In the genomic region with DNA sequence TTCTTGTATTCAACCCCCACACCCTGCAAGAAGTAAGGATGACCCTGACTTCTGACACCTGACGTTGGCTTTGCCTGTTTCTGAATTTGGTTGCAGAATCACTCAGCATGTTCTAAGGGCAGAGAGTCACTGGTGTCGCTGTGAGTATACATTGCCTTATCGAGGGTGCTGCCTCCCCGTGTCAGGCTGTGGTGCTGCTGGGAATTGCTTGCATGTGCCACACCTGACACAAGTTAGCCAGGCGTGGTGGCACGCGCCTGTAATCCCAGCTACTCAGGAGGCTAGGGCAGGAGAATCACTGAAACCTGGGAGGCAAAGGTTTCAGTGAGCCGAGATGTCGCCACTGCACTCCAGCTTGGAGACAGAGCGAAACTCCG, we compare ENCODE assay signal across 8 cellular contexts. TPM values are rescaled to one million over a fixed set of nuclear protein-coding genes. Genes with fewer than 3 reads are reported as not detected.
DNase-seq lines count a peak whose midpoint lies in the region; ATAC-seq and TF ChIP-seq lines count a peak whose summit lies in the region.

No MANE protein-coding gene starts in this region.

- POLR2A ChIA-PET in OCI-LY7 (lab: Charles Lee), result interaction anchor here (0.7 kb wide), 1 partner anchor 87 kb away, joined by 4 read pairs; no protein-coding TSS in a partner anchor

- peaks cover 60% of the 10 kb centered on the region for H4K20me1 ChIP-seq in BLaER1
- no peaks in the 10 kb centered on the region for H4K20me1 ChIP-seq in OCI-LY7 (ENCODE audit: insufficient read depth, low read length)

- no peaks in the 10 kb centered on the region for H3K27me3 ChIP-seq in BLaER1
- H3K27me3 ChIP-seq in HAP-1 (ENCODE audit: low read depth), result peaks cover 17% of the 10 kb centered on the region

- peak; percentile 70 for TF ChIP-seq CTCF in OCI-LY7 (conservative IDR thresholded peaks at IDR 0.05; ENCODE audit: low read length)

- H3K4me2 ChIP-seq in BLaER1 (peak overlapping the region; percentile 74), OCI-LY7 (ENCODE audit: low read length) (no peak overlapping the region)

- H3K9me3 ChIP-seq in BLaER1 (peaks cover 7% of the 10 kb centered on the region; the same call in 1 of the 2 replicates), HAP-1 (no peaks in the 10 kb centered on the region; the same call in 1 of the 2 replicates), OCI-LY7 (ENCODE audit: low read length) (no peaks in the 10 kb centered on the region)

- H3K4me1 ChIP-seq in BLaER1 (peaks cover 46% of the 10 kb centered on the region), HAP-1 (no peaks in the 10 kb centered on the region), OCI-LY7 (ENCODE audit: insufficient read depth, low read length, poor library complexity, severe bottlenecking) (no peaks in the 10 kb centered on the region)

- H3K4me1 Mint-ChIP-seq in activated T-helper 1 cell treated with anti-CD3 and anti-CD28 coated beads, Interleukin-12 subunit alpha, Interleukin-12 subunit beta, Interleukin-2, Interleukin-4 antibody, amounts not matched to agents 30 ng/mL and 10 ng/mL and 1 ng/mL, durations not matched to agents 14 hours and 24 hours and 36 hours (ENCODE audit: low read depth), result peaks cover 23% of the 10 kb centered on the region

- no peak for ATAC-seq in HG03520 (IDR thresholded peaks at IDR 0.05; ENCODE audit: unreplicated experiment)

- peak; percentile 57 to 67 for DNase-seq in HAP-1 (ENCODE audit: low spot score in 2 of 2)
- DNase-seq in OCI-LY7 (ENCODE audit: low spot score), result peak; percentile 64
- peak; percentile 40 for DNase-seq in activated T-helper 1 cell treated with anti-CD3 and anti-CD28 coated beads, Interleukin-12 subunit alpha, Interleukin-12 subunit beta, Interleukin-2, Interleukin-4 antibody, amounts not matched to agents 30 ng/mL and 10 ng/mL and 1 ng/mL, durations not matched to agents 14 hours and 24 hours and 36 hours (ENCODE audit: low spot score)
- peak; percentile 26 for DNase-seq in kidney tubule cell (ENCODE audit: low spot score)
- peak; percentile 44 for DNase-seq in stimulated activated naive CD4-positive, alpha-beta T cell treated with Interleukin-2 at 50 U/mL for 16 hours (lab: John Stamatoyannopoulos, UW)
- no peak for DNase-seq in cortex of kidney (lab: John Stamatoyannopoulos, UW)

- H3K4me3 ChIP-seq in BLaER1, result no peak overlapping the region
- no peak overlapping the region for H3K4me3 ChIP-seq in HAP-1
- no peak overlapping the region for H3K4me3 ChIP-seq in OCI-LY7 (ENCODE audit: low read depth, low read length, poor library complexity, severe bottlenecking)

- intact Hi-C loops in OCI-LY7 (cut with micrococcal nuclease; ENCODE audit: unreplicated experiment), result loop anchor here (5.0 kb wide), 1 partner anchor 241 kb away; no protein-coding TSS in a partner anchor
- intact Hi-C loops in activated T-helper 1 cell treated with anti-CD3 and anti-CD28 coated beads, Interleukin-12 subunit alpha, Interleukin-12 subunit beta, Interleukin-2, Interleukin-4 antibody, amounts not matched to agents 30 ng/mL and 10 ng/mL and 1 ng/mL, durations not matched to agents 14 hours and 24 hours and 36 hours (cut with micrococcal nuclease), result loop anchor here (1.0 to 5.0 kb wide), 4 partner anchors 45 to 240 kb away; a partner anchor contains a TSS

- CTCF ChIA-PET in OCI-LY7 (lab: Charles Lee; ENCODE audit: unreplicated experiment), result no interaction called here

- peak overlapping the region; percentile 71 for H3K4me3 Mint-ChIP-seq in activated T-helper 1 cell treated with anti-CD3 and anti-CD28 coated beads, Interleukin-12 subunit alpha, Interleukin-12 subunit beta, Interleukin-2, Interleukin-4 antibody, amounts not matched to agents 30 ng/mL and 10 ng/mL and 1 ng/mL, durations not matched to agents 14 hours and 24 hours and 36 hours

- H3K27me3 Mint-ChIP-seq in activated T-helper 1 cell treated with anti-CD3 and anti-CD28 coated beads, Interleukin-12 subunit alpha, Interleukin-12 subunit beta, Interleukin-2, Interleukin-4 antibody, amounts not matched to agents 30 ng/mL and 10 ng/mL and 1 ng/mL, durations not matched to agents 14 hours and 24 hours and 36 hours (ENCODE audit: insufficient read depth), result peaks cover 7% of the 10 kb centered on the region

- no peak overlapping the region for H3K9ac ChIP-seq in BLaER1

- H3K27ac ChIP-seq in BLaER1 (no peak overlapping the region), OCI-LY7 (ENCODE audit: low read depth, low read length, poor library complexity, severe bottlenecking) (no peak overlapping the region)

- BruUV-seq in OCI-LY7 (replicated peaks; lab: Mats Ljungman, UMichigan), result no TSS peak

- no peaks in the 10 kb centered on the region for H3K9me2 ChIP-seq in OCI-LY7 (ENCODE audit: insufficient read depth, low read length)

- no peaks in the 10 kb centered on the region for H3K9me3 Mint-ChIP-seq in activated T-helper 1 cell treated with anti-CD3 and anti-CD28 coated beads, Interleukin-12 subunit alpha, Interleukin-12 subunit beta, Interleukin-2, Interleukin-4 antibody, amounts not matched to agents 30 ng/mL and 10 ng/mL and 1 ng/mL, durations not matched to agents 14 hours and 24 hours and 36 hours

- 0 out of 2 replicates have a peak, but pooled peaks cover 4% of the 10 kb centered on the region for H3K36me3 ChIP-seq in BLaER1
- H3K36me3 ChIP-seq in HAP-1 (replicated peaks), result no peaks in the 10 kb centered on the region
- no peaks in the 10 kb centered on the region for H3K36me3 ChIP-seq in OCI-LY7 (ENCODE audit: insufficient read depth, low read length)

- peak overlapping the region; percentile 59 for H3K27ac Mint-ChIP-seq in activated T-helper 1 cell treated with anti-CD3 and anti-CD28 coated beads, Interleukin-12 subunit alpha, Interleukin-12 subunit beta, Interleukin-2, Interleukin-4 antibody, amounts not matched to agents 30 ng/mL and 10 ng/mL and 1 ng/mL, durations not matched to agents 14 hours and 24 hours and 36 hours

- H3K79me2 ChIP-seq in OCI-LY7 (ENCODE audit: insufficient read depth, low read depth, low read length), result no peaks in the 10 kb centered on the region

- no peak overlapping the region for H2AFZ ChIP-seq in OCI-LY7 (ENCODE audit: low read length)

- H3K36me3 Mint-ChIP-seq in activated T-helper 1 cell treated with anti-CD3 and anti-CD28 coated beads, Interleukin-12 subunit alpha, Interleukin-12 subunit beta, Interleukin-2, Interleukin-4 antibody, amounts not matched to agents 30 ng/mL and 10 ng/mL and 1 ng/mL, durations not matched to agents 14 hours and 24 hours and 36 hours (ENCODE audit: low read depth), result peaks cover 12% of the 10 kb centered on the region

- in situ Hi-C loops in HAP-1 (cut with MboI; ENCODE audit: low sequenced_read_pairs), result loop anchor here (10.0 kb wide), 1 partner anchor 239 kb away; no protein-coding TSS in a partner anchor

RNA-seq across cellular contexts. Expression of a gene that starts 45.9 kb away (rescaled TPM):
- total RNA-seq in OCI-LY7 (2014; rRNA removed; shearing (Covaris generic)), result 38.1 and 45.7 TPM in 2 replicates
- total RNA-seq in OCI-LY7 (2022), result 62.2 and 73.8 TPM in 2 replicates
- 73.2 and 74.2 TPM in 2 replicates for total RNA-seq in activated T-helper 1 cell treated with anti-CD3 and anti-CD28 coated beads, Interleukin-12 subunit alpha, Interleukin-12 subunit beta, Interleukin-2, Interleukin-4 antibody, amounts not matched to agents 30 ng/mL and 10 ng/mL and 1 ng/mL, durations not matched to agents 14 hours and 24 hours and 36 hours

RNA-seq across cellular contexts. Expression of a gene that starts 59.7 kb away (rescaled TPM):
- 23.1 and 40.8 TPM in 2 replicates for total RNA-seq in OCI-LY7 (2014; rRNA removed; shearing (Covaris generic))
- 28.2 and 29.4 TPM in 2 replicates for total RNA-seq in OCI-LY7 (2022)
- total RNA-seq in activated T-helper 1 cell treated with anti-CD3 and anti-CD28 coated beads, Interleukin-12 subunit alpha, Interleukin-12 subunit beta, Interleukin-2, Interleukin-4 antibody, amounts not matched to agents 30 ng/mL and 10 ng/mL and 1 ng/mL, durations not matched to agents 14 hours and 24 hours and 36 hours, result 41.9 and 44.4 TPM in 2 replicates
